Comparison of ENCODE assay signal across 21 cellular contexts in the genomic region with DNA sequence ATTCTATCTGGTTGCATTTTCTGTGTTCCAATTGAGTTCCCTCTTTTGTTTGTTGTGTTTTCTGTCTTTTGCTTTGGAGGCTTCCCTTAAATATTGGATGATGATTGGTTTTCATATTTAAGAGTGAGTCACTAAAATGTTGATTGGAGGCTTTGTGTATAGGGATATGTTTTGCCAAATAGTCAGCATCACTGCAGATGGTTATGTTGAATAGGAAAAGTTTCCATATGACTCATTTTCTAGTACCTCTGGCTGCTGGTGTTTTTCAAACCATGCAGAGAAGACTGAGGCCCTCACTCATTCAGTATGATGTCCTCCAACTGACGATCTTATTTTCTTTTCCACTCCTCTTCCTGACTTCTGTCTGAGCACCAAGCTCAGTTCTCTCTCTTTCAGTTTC.
A peak's percentile ranks its signal among the peaks of the same experiment; 100 is the strongest.
DNase-seq lines count a peak whose midpoint lies in the region; ATAC-seq, FAIRE-seq and TF ChIP-seq lines count a peak whose summit lies in the region.
"Had no signal": no experiment of that assay in that cellular context is flagged by ENCODE, and none has a peak within 500 bp of the region (broad histone marks: within the 10 kb centered on the region; RNA-seq: fewer than 3 reads in every experiment).

No MANE protein-coding gene starts in this region.

- H3K4me3 Mint-ChIP-seq in activated T-cell treated with anti-CD3 and anti-CD28 coated beads, Interleukin-2, amount 50 U/mL, for 4 hours, result no peak overlapping the region
- H3K4me3 Mint-ChIP-seq: stimulated activated naive CD8-positive, alpha-beta T cell treated with anti-CD3 and anti-CD28 coated beads, Interleukin-15, amount 100 ng/mL, for 72 hours; T-cell had no signal

- no peaks in the 10 kb centered on the region for H3K4me1 ChIP-seq in GM23248 (ENCODE audit: insufficient read depth)
- H3K4me1 ChIP-seq in H1 (replicated peaks in 1 of 4; ENCODE audit: control insufficient read depth in 3 of 4, insufficient read depth in 4 of 4, low read length in 3 of 4), result peaks cover 0 to 3% (median 1%) of the 10 kb centered on the region in 4 experiments; a peak in 2 of 7 replicates
- peaks cover 0 to 3% of the 10 kb centered on the region in 2 donors for H3K4me1 ChIP-seq in neuronal stem cell (ENCODE audit: control insufficient read depth in 2 of 2, insufficient read depth in 1 of 2, low read depth in 1 of 2, low read length in 2 of 2)
- H3K4me1 ChIP-seq: BE2C, vagina had no signal

- H3K27me3 Mint-ChIP-seq in activated T-cell treated with anti-CD3 and anti-CD28 coated beads, Interleukin-2, amount 50 U/mL, for 4 hours (ENCODE audit: low read depth), result no peaks in the 10 kb centered on the region
- H3K27me3 Mint-ChIP-seq: stimulated activated naive CD8-positive, alpha-beta T cell treated with anti-CD3 and anti-CD28 coated beads, Interleukin-15, amount 100 ng/mL, for 72 hours; T-cell had no signal

- H2BK20ac ChIP-seq in H1 (ENCODE audit: low read length), result no peak overlapping the region

- H3K23ac ChIP-seq in H1 (ENCODE audit: insufficient read length) (no peak overlapping the region), neuronal stem cell (ENCODE audit: low read depth, low read length, poor library complexity) (no peak overlapping the region)

- H2BK5ac ChIP-seq in H1 (ENCODE audit: low read depth, low read length), result no peak overlapping the region
- H2BK5ac ChIP-seq in neuronal stem cell (ENCODE audit: low read length), result no peak overlapping the region

- H4K91ac ChIP-seq in H1 (replicated peaks; ENCODE audit: insufficient read length, low read length), result no peak overlapping the region
- no peak overlapping the region for H4K91ac ChIP-seq in neuronal stem cell (ENCODE audit: low read depth, low read length, poor library complexity)

- TF ChIP-seq CTCF in H1 (IDR thresholded peaks at IDR 0.05; ENCODE audit: control extremely low read depth in 1 of 3, insufficient read depth in 1 of 3, low read depth in 1 of 3, low read length in 3 of 3), result no peak

- TF ChIP-seq POLR2A in H1 (IDR thresholded peaks at IDR 0.05; ENCODE audit: control extremely low read depth in 1 of 2, low read depth in 2 of 2, low read length in 2 of 2), result no peak

- no peak overlapping the region for H3K56ac ChIP-seq in H1 (replicated peaks; ENCODE audit: insufficient read length, low read depth, low read length)

- no peak for FAIRE-seq in H1 (lab: Jason Lieb, UNC)

- H3F3A ChIP-seq in GM23248 (ENCODE audit: insufficient read depth), result no peaks in the 10 kb centered on the region

- H2BK15ac ChIP-seq in H1 (ENCODE audit: low read length) (no peak overlapping the region), neuronal stem cell (ENCODE audit: low read length) (no peak overlapping the region)

- H3K36me3 ChIP-seq in GM23248 (ENCODE audit: low read depth) (no peaks in the 10 kb centered on the region), H1 (ENCODE audit: control insufficient read depth in 2 of 4, insufficient read depth in 4 of 4, low read length in 3 of 4) (no peaks in the 10 kb centered on the region), neuronal stem cell (replicated peaks in 1 of 2; ENCODE audit: control insufficient read depth in 2 of 2, insufficient read depth in 2 of 2, low read length in 2 of 2) (no peaks in the 10 kb centered on the region)
- H3K36me3 ChIP-seq: BE2C, vagina had no signal

- no peak overlapping the region for H2BK12ac ChIP-seq in H1 (ENCODE audit: low read depth, low read length)
- no peak overlapping the region for H2BK12ac ChIP-seq in neuronal stem cell (ENCODE audit: low read length)

- 18 to 50% methylated on average over 1 of the region's 1 CpG for WGBS in GM23248 (ENCODE audit: low coverage in 1 of 2, low lambda C conversion rate in 2 of 2, missing lambda C conversion rate in 2 of 2), 2 experiments
- 88% methylated on average over 1 of the region's 1 CpG; no CpG with 5 or more reads in 1 of the 2 experiments for WGBS in H1 (ENCODE audit: extremely low coverage in 1 of 2, insufficient coverage in 1 of 2, insufficient read length in 1 of 2, insufficient replicate concordance in 2 of 2, low coverage in 1 of 2, low lambda C conversion rate in 2 of 2, missing lambda C conversion rate in 1 of 2), 2 experiments
- WGBS in neuronal stem cell (ENCODE audit: extremely low coverage in 2 of 2, insufficient read length in 2 of 2, insufficient replicate concordance in 1 of 2), 2 donors, result no CpG with 5 or more reads among the region's 1 CpG

- H3K9me3 ChIP-seq in GM23248 (ENCODE audit: low read depth), result no peaks in the 10 kb centered on the region
- H3K9me3 ChIP-seq in H1 (ENCODE audit: insufficient read depth in 2 of 2, low read depth in 1 of 2, low read length in 1 of 2), result no peaks in the 10 kb centered on the region
- H3K9me3 ChIP-seq in neuronal stem cell (replicated peaks in 1 of 2; ENCODE audit: control insufficient read depth in 2 of 2, insufficient read depth in 1 of 2, low read depth in 1 of 2, low read length in 2 of 2), result no peaks in the 10 kb centered on the region
- H3K9me3 ChIP-seq: BE2C, vagina had no signal

- no peak overlapping the region for H3K9ac ChIP-seq in GM23248
- no peak overlapping the region for H3K9ac ChIP-seq in H1 (replicated peaks in 1 of 4; ENCODE audit: extremely low read depth in 1 of 4, low read depth in 3 of 4, low read length in 3 of 4)
- H3K9ac ChIP-seq in neuronal stem cell (ENCODE audit: low read depth, low read length, poor library complexity), result no peak overlapping the region

- no peaks in the 10 kb centered on the region for H3K79me2 ChIP-seq in GM23248 (ENCODE audit: insufficient read depth)
- no peaks in the 10 kb centered on the region for H3K79me2 ChIP-seq in H1 (ENCODE audit: control insufficient read depth in 1 of 2, insufficient read depth in 2 of 2, low read length in 2 of 2)

- TF ChIP-seq RAD21 in H1 (IDR thresholded peaks at IDR 0.05 in 1 of 2, conservative IDR thresholded peaks at IDR 0.05 in 1 of 2; ENCODE audit: low read depth in 2 of 2, low read length in 2 of 2), result no peak

- H3K14ac ChIP-seq in H1 (ENCODE audit: insufficient read length) (no peak overlapping the region), neuronal stem cell (ENCODE audit: low read length) (no peak overlapping the region)

- intact Hi-C loops in left cardiac atrium (cut with DNase I), result no loop called here

- ATAC-seq in left cardiac atrium, result no peak
- no peak for ATAC-seq in activated T-cell treated with anti-CD3 and anti-CD28 coated beads, Interleukin-2, amount 50 U/mL, for 4 hours
- ATAC-seq: HCT116; left lobe of liver; Panc1; stimulated activated naive CD8-positive, alpha-beta T cell treated with anti-CD3 and anti-CD28 coated beads, Interleukin-15, amount 100 ng/mL, for 72 hours; T-cell had no signal

- H3K4ac ChIP-seq in H1 (replicated peaks; ENCODE audit: insufficient read length, low read depth, low read length), result no peak overlapping the region
- H3K4ac ChIP-seq in neuronal stem cell (ENCODE audit: low read length), result no peak overlapping the region

- no peaks in the 10 kb centered on the region for H3K23me2 ChIP-seq in H1 (ENCODE audit: low read depth, low read length)

- H2AFZ ChIP-seq in GM23248, result no peak overlapping the region
- H2AFZ ChIP-seq in H1 (ENCODE audit: low read length), result peak overlapping the region; percentile 95
- H2AFZ ChIP-seq in neuronal stem cell (ENCODE audit: low read length), result peak overlapping the region; percentile 27

- no peaks in the 10 kb centered on the region for H3K9me2 ChIP-seq in GM23248 (ENCODE audit: insufficient read depth)

- H3K79me1 ChIP-seq in H1 (ENCODE audit: low read depth, low read length), result no peaks in the 10 kb centered on the region
- H3K79me1 ChIP-seq in neuronal stem cell (ENCODE audit: low read depth, low read length), result no peaks in the 10 kb centered on the region

- no peak overlapping the region for H3K27ac ChIP-seq in GM23248
- no peak overlapping the region for H3K27ac ChIP-seq in H1 (ENCODE audit: low read depth, low read length)
- no peak overlapping the region for H3K27ac ChIP-seq in neuronal stem cell (replicated peaks; ENCODE audit: low read length)
- H3K27ac ChIP-seq: vagina had no signal

- H2AK5ac ChIP-seq in H1 (ENCODE audit: low read depth, low read length), result no peak overlapping the region
- no peak overlapping the region for H2AK5ac ChIP-seq in neuronal stem cell (ENCODE audit: low read depth, low read length)

- in situ Hi-C loops in GM23248 (cut with MboI), result no loop called here

- H4K20me1 ChIP-seq in GM23248 (ENCODE audit: insufficient read depth) (no peaks in the 10 kb centered on the region), H1 (replicated peaks in 1 of 2; ENCODE audit: control insufficient read depth in 1 of 2, insufficient read depth in 2 of 2, low read length in 2 of 2) (no peaks in the 10 kb centered on the region)

- no peak overlapping the region for H4K5ac ChIP-seq in H1 (ENCODE audit: insufficient read length, low read depth, low read length)

- DNase-seq in GM23248, result peak; percentile 25
- DNase-seq in RPMI7951 (ENCODE audit: low read depth), result peak; percentile 71
- no peak for DNase-seq in H1 (ENCODE audit: low read depth in 1 of 2, low spot score in 2 of 2)
- no peak for DNase-seq in neuronal stem cell (ENCODE audit: low spot score)
- no peak for DNase-seq in GOT3 (lab: John Stamatoyannopoulos, UW)
- DNase-seq in left cardiac atrium, result no peak
- no peak for DNase-seq in activated T-cell treated with anti-CD3 and anti-CD28 coated beads, Interleukin-2, amount 50 U/mL, for 4 hours
- no peak for DNase-seq in NCI-H1417 (lab: John Stamatoyannopoulos, UW)
- DNase-seq: activated CD4-positive, CD25-positive, alpha-beta regulatory T cell; activated naive CD4-positive, alpha-beta T cell treated with Interleukin-2 at 50 U/mL for 16 hours; BE2C; caudate nucleus; hippocampal formation; NCI-H146; NCI-H510A treated with DMSO at 0.1 percent for 48 hours; stimulated activated naive CD8-positive, alpha-beta T cell treated with anti-CD3 and anti-CD28 coated beads, Interleukin-15, amount 100 ng/mL, for 72 hours; T-cell had no signal

- H3K27me3 ChIP-seq in GM23248 (replicated peaks; ENCODE audit: insufficient read depth) (peaks cover 31% of the 10 kb centered on the region; the same call in 1 of the 2 replicates), H1 (replicated peaks in 1 of 4; ENCODE audit: control insufficient read depth in 3 of 4, extremely low read depth in 1 of 4, insufficient read depth in 3 of 4, low read length in 3 of 4) (no peaks in the 10 kb centered on the region), neuronal stem cell (ENCODE audit: control insufficient read depth in 3 of 3, insufficient read depth in 3 of 3, low read depth in 1 of 3, low read length in 3 of 3) (no peaks in the 10 kb centered on the region)
- H3K27me3 ChIP-seq: BE2C, vagina had no signal

- H3K36me3 Mint-ChIP-seq in activated T-cell treated with anti-CD3 and anti-CD28 coated beads, Interleukin-2, amount 50 U/mL, for 4 hours (ENCODE audit: insufficient read depth), result no peaks in the 10 kb centered on the region
- H3K36me3 Mint-ChIP-seq: T-cell had no signal

- H3K18ac ChIP-seq in H1 (ENCODE audit: extremely low read depth, low read length) (no peak overlapping the region), neuronal stem cell (ENCODE audit: low read length) (no peak overlapping the region)

- peaks cover 7% of the 10 kb centered on the region for H3K9me3 Mint-ChIP-seq in activated T-cell treated with anti-CD3 and anti-CD28 coated beads, Interleukin-2, amount 50 U/mL, for 4 hours
- H3K9me3 Mint-ChIP-seq: stimulated activated naive CD8-positive, alpha-beta T cell treated with anti-CD3 and anti-CD28 coated beads, Interleukin-15, amount 100 ng/mL, for 72 hours had no signal

- POLR2A ChIA-PET in H1 (lab: Charles Lee; ENCODE audit: partially characterized antibody), result no interaction called here

- H3K4me2 ChIP-seq in GM23248 (ENCODE audit: unreplicated experiment), result no peak overlapping the region
- H3K4me2 ChIP-seq in H1 (ENCODE audit: insufficient read depth in 1 of 2, low read depth in 2 of 2, low read length in 2 of 2), result no peak overlapping the region
- H3K4me2 ChIP-seq in neuronal stem cell (ENCODE audit: insufficient read depth, low read length, poor library complexity, severe bottlenecking), result no peak overlapping the region

- no peak overlapping the region for H4K8ac ChIP-seq in H1 (ENCODE audit: extremely low read depth, insufficient read depth, low read length)
- no peak overlapping the region for H4K8ac ChIP-seq in neuronal stem cell (ENCODE audit: low read depth, low read length)

- no peaks in the 10 kb centered on the region for H3K4me1 Mint-ChIP-seq in activated T-cell treated with anti-CD3 and anti-CD28 coated beads, Interleukin-2, amount 50 U/mL, for 4 hours (ENCODE audit: low read depth)
- H3K4me1 Mint-ChIP-seq: stimulated activated naive CD8-positive, alpha-beta T cell treated with anti-CD3 and anti-CD28 coated beads, Interleukin-15, amount 100 ng/mL, for 72 hours; T-cell had no signal

- CTCF ChIA-PET in H1 (lab: Charles Lee; ENCODE audit: partially characterized antibody), result no interaction called here

- H2BK120ac ChIP-seq in H1 (replicated peaks; ENCODE audit: low read depth, low read length) (no peak overlapping the region), neuronal stem cell (ENCODE audit: low read depth, low read length) (no peak overlapping the region)

- TF ChIP-seq EP300 in H1 (IDR thresholded peaks at IDR 0.05; ENCODE audit: borderline replicate concordance in 1 of 2, low read depth in 2 of 2, low read length in 2 of 2), result no peak

- H3K4me3 ChIP-seq in GM23248 (no peak overlapping the region), H1 (ENCODE audit: extremely low read depth in 1 of 4, insufficient read depth in 2 of 4, low read depth in 3 of 4, low read length in 4 of 4) (no peak overlapping the region), neuronal stem cell (ENCODE audit: low read length in 2 of 2) (no peak overlapping the region)
- H3K4me3 ChIP-seq: vagina had no signal

Comparison
In these comparisons a context has a peak if more than half of its experiments do, and no peak if none do; other contexts are left out.
1. DNase-seq: peak in GM23248 (single experiment) and RPMI7951 (single experiment); none in H1 (0 of 2), neuronal stem cell (single experiment), GOT3 (single experiment), left cardiac atrium (single experiment), activated T-cell treated with anti-CD3 and anti-CD28 coated beads, Interleukin-2, amount 50 U/mL, for 4 hours (single experiment) and NCI-H1417 (0 of 3).